ENCODE assay signal across 8 cellular contexts in genomic region chr15:52735231-52736089, GRCh38. TPM values are rescaled to one million over a fixed set of nuclear protein-coding genes. Genes with fewer than 3 reads are reported as not detected.
DNase-seq lines count a peak whose midpoint lies in the region; ATAC-seq and TF ChIP-seq lines count a peak whose summit lies in the region.

No MANE protein-coding gene starts in this region.

- WGBS in sigmoid colon, 2 donors, result 57 to 62% methylated on average over 4 of the region's 4 CpGs

- peak; percentile 61 for ATAC-seq in HG02623 (IDR thresholded peaks at IDR 0.05; ENCODE audit: unreplicated experiment)
- ATAC-seq in GM21423 (IDR thresholded peaks at IDR 0.05; ENCODE audit: unreplicated experiment), result no peak

- peak; percentile 56 for DNase-seq in GM06990 (ENCODE audit: extremely low read depth, insufficient read length)
- DNase-seq in NCI-H1694 treated with DMSO at 0.1 percent for 48 hours (lab: John Stamatoyannopoulos, UW), result peak; percentile 65
- peak; percentile 30 for DNase-seq in T-helper 22 cell (ENCODE audit: low read depth)
- peak in 30 of 56 donors; percentile 0 to 72 (median 18) for DNase-seq in amygdala (lab: John Stamatoyannopoulos, UW)
- DNase-seq in right atrium auricular region (ENCODE audit: low spot score), result peak; percentile 70
- DNase-seq in sigmoid colon, result peak; percentile 66

- intact Hi-C loops in sigmoid colon (cut with DNase I), result loop anchor here (1.0 to 10.0 kb wide), 2 partner anchors 121 to 479 kb away; no protein-coding TSS in a partner anchor

- no peak overlapping the region for H3K4me3 ChIP-seq in GM06990 (replicated peaks; ENCODE audit: low read depth, low read length)
- no peak overlapping the region for H3K4me3 ChIP-seq in right atrium auricular region
- no peak overlapping the region for H3K4me3 ChIP-seq in sigmoid colon

- no peak overlapping the region for H3K27ac ChIP-seq in right atrium auricular region
- H3K27ac ChIP-seq in sigmoid colon, result no peak overlapping the region

- no peak for TF ChIP-seq POLR2A in sigmoid colon (IDR thresholded peaks at IDR 0.05)

- no peaks in the 10 kb centered on the region for H3K36me3 ChIP-seq in GM06990 (ENCODE audit: control insufficient read depth, insufficient read depth, low read length)
- no peaks in the 10 kb centered on the region for H3K36me3 ChIP-seq in right atrium auricular region
- no peaks in the 10 kb centered on the region for H3K36me3 ChIP-seq in sigmoid colon

- H3K4me1 ChIP-seq in right atrium auricular region, result peaks cover 0 to 4% of the 10 kb centered on the region in 2 donors
- peaks cover 0 to 4% (median 0%) of the 10 kb centered on the region in 4 donors for H3K4me1 ChIP-seq in sigmoid colon

- H3K27me3 ChIP-seq in GM06990 (replicated peaks; ENCODE audit: control insufficient read depth, insufficient read depth, low read length) (no peaks in the 10 kb centered on the region), right atrium auricular region (no peaks in the 10 kb centered on the region), sigmoid colon (no peaks in the 10 kb centered on the region)

- TF ChIP-seq EP300 in sigmoid colon (IDR thresholded peaks at IDR 0.05), result no peak

- H3K9me3 ChIP-seq in right atrium auricular region (no peaks in the 10 kb centered on the region), sigmoid colon (no peaks in the 10 kb centered on the region)

- peak; percentile 53 for TF ChIP-seq CTCF in GM06990 (IDR thresholded peaks at IDR 0.05; ENCODE audit: insufficient read depth, low read length, poor library complexity, severe bottlenecking)
- peak; percentile 74 to 90 for TF ChIP-seq CTCF in right atrium auricular region (IDR thresholded peaks at IDR 0.05)
- peak; percentile 81 to 85 (median 83) for TF ChIP-seq CTCF in sigmoid colon (IDR thresholded peaks at IDR 0.05)

RNA-seq across cellular contexts. Expression of gene ONECUT1, which starts 54.7 kb away (rescaled TPM):
- not detected for total RNA-seq in right atrium auricular region
- total RNA-seq in sigmoid colon, result under 1 TPM in 1 of 4 donors, not detected in 3; 0.36 TPM
- not detected for polyA plus RNA-seq in sigmoid colon

RNA-seq across cellular contexts. Expression of gene ATOSA, which starts 56.3 kb away (rescaled TPM):
- 10 to 100 TPM; 21.6 to 36.7 TPM for total RNA-seq in right atrium auricular region
- total RNA-seq in sigmoid colon, result 10 to 100 TPM; 50.1 to 90.3 (median 82.2) TPM
- 10 to 100 TPM; 21.0 to 26.1 (median 25.5) TPM for polyA plus RNA-seq in sigmoid colon

Comparison
In these comparisons a context has a peak if more than half of its experiments do, and no peak if none do; other contexts are left out.
1. DNase-seq: peak in every context shown above with its lines; median percentile 70 in right atrium auricular region; 66 in sigmoid colon; 65 in NCI-H1694 treated with DMSO at 0.1 percent for 48 hours; 56 in GM06990; 30 in T-helper 22 cell; 18 in amygdala.